8 cellular contexts compared by ENCODE assay signal in genomic region chr1:32247983-32248889, GRCh38. TPM values are rescaled to one million over a fixed set of nuclear protein-coding genes. Genes with fewer than 3 reads are reported as not detected.
DNase-seq lines count a peak whose midpoint lies in the region; ATAC-seq and TF ChIP-seq lines count a peak whose summit lies in the region.

No MANE protein-coding gene starts in this region.

- H3K4me2 ChIP-seq in SU-DHL-6 (ENCODE audit: low read depth, low read length, poor library complexity, severe bottlenecking), result peak overlapping the region; percentile 84
- H3K4me2 ChIP-seq in skeletal muscle satellite cell (ENCODE audit: low read length), result peak overlapping the region; percentile 60

- DNase-seq in LoVo (ENCODE audit: low spot score) (peak; percentile 27), hepatic stellate cell (ENCODE audit: low spot score) (peak; percentile 68), cerebellum (ENCODE audit: low spot score) (no peak)
- DNase-seq in activated naive CD8-positive, alpha-beta T cell treated with anti-CD3 and anti-CD28 coated beads, Interleukin-2, amount 50 U/mL, for 16 hours (ENCODE audit: low read depth, low spot score), result peak; percentile 37

- no peak for ATAC-seq in HG03039 (IDR thresholded peaks at IDR 0.05; ENCODE audit: unreplicated experiment)

- H4K20me1 ChIP-seq in SU-DHL-6 (ENCODE audit: low read depth, low read length), result no peaks in the 10 kb centered on the region

- H3K27ac ChIP-seq in SU-DHL-6 (ENCODE audit: low read depth, low read length), result peak overlapping the region; percentile 99

- TF ChIP-seq CTCF in GM12875 (IDR thresholded peaks at IDR 0.05; ENCODE audit: borderline replicate concordance, insufficient read depth, low read depth, low read length) (peak; percentile 98), SU-DHL-6 (IDR thresholded peaks at IDR 0.05; ENCODE audit: insufficient read depth, low read length, poor library complexity, severe bottlenecking) (peak; percentile 74)

- H2AFZ ChIP-seq in SU-DHL-6 (ENCODE audit: low read depth, low read length, severe bottlenecking), result no peak overlapping the region

- no peaks in the 10 kb centered on the region for H3K9me2 ChIP-seq in SU-DHL-6 (replicated peaks; ENCODE audit: insufficient read depth, low read length)

- H3K36me3 ChIP-seq in SU-DHL-6 (ENCODE audit: low read length) (no peaks in the 10 kb centered on the region), skeletal muscle satellite cell (ENCODE audit: insufficient read depth, low read length) (no peaks in the 10 kb centered on the region)

- H3K4me3 ChIP-seq in GM12875 (ENCODE audit: low read depth, low read length) (peak overlapping the region; percentile 21), SU-DHL-6 (ENCODE audit: insufficient read depth, low read length, poor library complexity, severe bottlenecking) (no peak overlapping the region), skeletal muscle satellite cell (ENCODE audit: low read length) (no peak overlapping the region)

- peaks cover 16% of the 10 kb centered on the region for H3K4me1 ChIP-seq in skeletal muscle satellite cell (ENCODE audit: control insufficient read depth, insufficient read depth, low read length)

- H3K9ac ChIP-seq in SU-DHL-6 (ENCODE audit: low read length) (peak overlapping the region; percentile 25; the same call in 1 of the 2 replicates), skeletal muscle satellite cell (ENCODE audit: low read depth, low read length) (no peak overlapping the region)

- H3K9me3 ChIP-seq in SU-DHL-6 (ENCODE audit: insufficient read depth, low read length) (no peaks in the 10 kb centered on the region), skeletal muscle satellite cell (replicated peaks; ENCODE audit: low read length) (no peaks in the 10 kb centered on the region)

- H3K79me2 ChIP-seq in SU-DHL-6 (ENCODE audit: insufficient read depth, low read length), result peaks cover 16% of the 10 kb centered on the region

- no peaks in the 10 kb centered on the region for H3K27me3 ChIP-seq in SU-DHL-6 (ENCODE audit: low read length)
- H3K27me3 ChIP-seq in skeletal muscle satellite cell (ENCODE audit: control insufficient read depth, insufficient read depth, low read length), result peaks cover 6% of the 10 kb centered on the region

- peaks cover 53% of the 10 kb centered on the region for H3F3A ChIP-seq in SU-DHL-6 (ENCODE audit: insufficient read depth)

RNA-seq across cellular contexts. Expression of gene FAM167B, which starts 1.2 kb away (rescaled TPM):
- total RNA-seq in skeletal muscle satellite cell (2012; rRNA removed), result 0.44 TPM in 1 of 2 replicates, not detected in the other
- 0.54 TPM for total RNA-seq in cerebellum

RNA-seq across cellular contexts. Expression of gene LCK, which starts 2.8 kb away (rescaled TPM):
- total RNA-seq in skeletal muscle satellite cell (2012; rRNA removed), result not detected in 2 replicates
- 0.64 TPM for total RNA-seq in cerebellum

RNA-seq across cellular contexts. Expression of gene EIF3I, which starts 26.0 kb away (rescaled TPM):
- 348 and 369 TPM in 2 replicates for total RNA-seq in skeletal muscle satellite cell (2012; rRNA removed)
- 64.5 TPM for total RNA-seq in cerebellum

RNA-seq across cellular contexts. Expression of gene TMEM234, which starts 26.1 kb away (rescaled TPM):
- 12.7 and 18.1 TPM in 2 replicates for total RNA-seq in skeletal muscle satellite cell (2012; rRNA removed)
- total RNA-seq in cerebellum, result 22.2 TPM

RNA-seq across cellular contexts. Expression of gene DCDC2B, which starts 39.3 kb away (rescaled TPM):
- total RNA-seq in skeletal muscle satellite cell (2012; rRNA removed), result not detected in 2 replicates
- not detected for total RNA-seq in cerebellum
